8 cellular contexts compared by ENCODE assay signal in genomic region chr6:79232696-79233462, GRCh38. TPM values are rescaled to one million over a fixed set of nuclear protein-coding genes. Genes with fewer than 3 reads are reported as not detected.
DNase-seq lines count a peak whose midpoint lies in the region; ATAC-seq, FAIRE-seq and TF ChIP-seq lines count a peak whose summit lies in the region.

No MANE protein-coding gene starts in this region.

- no peaks in the 10 kb centered on the region for H3K9me3 Mint-ChIP-seq in activated T-helper 2 cell treated with anti-CD3 and anti-CD28 coated beads, Interferon-gamma antibody, Interleukin-2, Interleukin-4, amounts not matched to agents 10 μg/mL and 5 μg/mL and 100 μg/mL, durations not matched to agents 14 hours and 24 hours and 36 hours
- no peaks in the 10 kb centered on the region for H3K9me3 Mint-ChIP-seq in stimulated activated naive CD8-positive, alpha-beta T cell treated with anti-CD3 and anti-CD28 coated beads, Interleukin-15, amount 100 ng/mL, for 72 hours

- POLR2A ChIA-PET in SK-N-SH (lab: Yijun Ruan, JAX), result no interaction called here

- H3K9ac ChIP-seq in SK-N-SH (peak overlapping the region; percentile 98), iPS-15b (ENCODE audit: low read depth, low read length) (peak overlapping the region; percentile 93)

- no peak for TF ChIP-seq RAD21 in SK-N-SH (IDR thresholded peaks at IDR 0.05; ENCODE audit: low read length)

- CTCF ChIA-PET in SK-N-SH (lab: Yijun Ruan, JAX), result interaction anchor here (0.7 to 1.4 kb wide), 3 partner anchors 9 to 636 kb away, joined by 3 to 4 read pairs (median 4); no protein-coding TSS in a partner anchor

- H3K27ac ChIP-seq in SK-N-SH (ENCODE audit: low read depth in 2 of 2, low read length in 1 of 2), result peak overlapping the region; percentile 88 to 93

- no peak for ATAC-seq in SK-N-SH treated with all-trans-retinoic acid at 6 μM for 48 hours
- ATAC-seq in stimulated activated naive CD8-positive, alpha-beta T cell treated with anti-CD3 and anti-CD28 coated beads, Interleukin-15, amount 100 ng/mL, for 72 hours, result no peak

- intact Hi-C loops in activated T-helper 2 cell treated with anti-CD3 and anti-CD28 coated beads, Interferon-gamma antibody, Interleukin-2, Interleukin-4, amounts not matched to agents 10 μg/mL and 5 μg/mL and 100 μg/mL, durations not matched to agents 14 hours and 24 hours and 36 hours (cut with micrococcal nuclease), result loop anchor here (5.0 to 10.0 kb wide), 4 partner anchors 216 to 872 kb away; partner anchors contain the start of genes BCKDHB and LCA5

- H3K9me3 ChIP-seq in SK-N-SH (no peaks in the 10 kb centered on the region), iPS-15b (ENCODE audit: control insufficient read depth, insufficient read depth, low read length) (no peaks in the 10 kb centered on the region)

- peak overlapping the region; percentile 98 for H3K4me2 ChIP-seq in SK-N-SH

- no peaks in the 10 kb centered on the region for H3K27me3 Mint-ChIP-seq in activated T-helper 2 cell treated with anti-CD3 and anti-CD28 coated beads, Interferon-gamma antibody, Interleukin-2, Interleukin-4, amounts not matched to agents 10 μg/mL and 5 μg/mL and 100 μg/mL, durations not matched to agents 14 hours and 24 hours and 36 hours (ENCODE audit: low read depth)
- no peaks in the 10 kb centered on the region for H3K27me3 Mint-ChIP-seq in stimulated activated naive CD8-positive, alpha-beta T cell treated with anti-CD3 and anti-CD28 coated beads, Interleukin-15, amount 100 ng/mL, for 72 hours

- H3K9me2 ChIP-seq in SK-N-SH, result no peaks in the 10 kb centered on the region

- peaks cover 9% of the 10 kb centered on the region for H3F3A ChIP-seq in SK-N-SH (replicated peaks; ENCODE audit: insufficient read depth)

- no peak for FAIRE-seq in GM19239 (lab: Jason Lieb, UNC)

- peaks cover 6% of the 10 kb centered on the region for H3K36me3 Mint-ChIP-seq in activated T-helper 2 cell treated with anti-CD3 and anti-CD28 coated beads, Interferon-gamma antibody, Interleukin-2, Interleukin-4, amounts not matched to agents 10 μg/mL and 5 μg/mL and 100 μg/mL, durations not matched to agents 14 hours and 24 hours and 36 hours (ENCODE audit: low read depth)

- H3K4me1 ChIP-seq in SK-N-SH (ENCODE audit: control insufficient read depth in 1 of 2, insufficient read depth in 2 of 2, low read depth in 1 of 2, low read length in 1 of 2) (peaks cover 4 to 6% of the 10 kb centered on the region in 2 experiments; a peak in 2 of 4 replicates), iPS-15b (ENCODE audit: control insufficient read depth, insufficient read depth, low read length) (no peaks in the 10 kb centered on the region)

- WGBS in SK-N-SH (ENCODE audit: low lambda C conversion rate), result 96% methylated on average over 6 of the region's 6 CpGs

- DNase-seq in SK-N-SH (no peak), superior temporal gyrus (ENCODE audit: extremely low spot score) (no peak), GM19239 (ENCODE audit: insufficient read length, low spot score) (no peak), germinal center (ENCODE audit: low spot score) (no peak)
- DNase-seq in activated T-helper 2 cell treated with anti-CD3 and anti-CD28 coated beads, Interferon-gamma antibody, Interleukin-2, Interleukin-4, amounts not matched to agents 10 μg/mL and 5 μg/mL and 100 μg/mL, durations not matched to agents 14 hours and 24 hours and 36 hours (ENCODE audit: low spot score), result no peak
- DNase-seq in stimulated activated naive CD8-positive, alpha-beta T cell treated with anti-CD3 and anti-CD28 coated beads, Interleukin-15, amount 100 ng/mL, for 72 hours, result no peak

- H3K36me3 ChIP-seq in SK-N-SH (replicated peaks in 1 of 2; ENCODE audit: control insufficient read depth in 1 of 2, insufficient read depth in 2 of 2, low read length in 1 of 2) (peaks cover 0 to 7% of the 10 kb centered on the region in 2 experiments), iPS-15b (ENCODE audit: control insufficient read depth, insufficient read depth, low read length) (no peaks in the 10 kb centered on the region)

- TF ChIP-seq EP300 in SK-N-SH (IDR thresholded peaks at IDR 0.05; ENCODE audit: borderline replicate concordance in 1 of 2, low read depth in 1 of 2, low read length in 1 of 2), result no peak

- H3K27me3 ChIP-seq in SK-N-SH (ENCODE audit: insufficient read depth) (no peaks in the 10 kb centered on the region), iPS-15b (ENCODE audit: control insufficient read depth, insufficient read depth, low read length) (no peaks in the 10 kb centered on the region)

- H4K20me1 ChIP-seq in SK-N-SH (ENCODE audit: insufficient read depth), result no peaks in the 10 kb centered on the region

- H3K4me1 Mint-ChIP-seq in activated T-helper 2 cell treated with anti-CD3 and anti-CD28 coated beads, Interferon-gamma antibody, Interleukin-2, Interleukin-4, amounts not matched to agents 10 μg/mL and 5 μg/mL and 100 μg/mL, durations not matched to agents 14 hours and 24 hours and 36 hours (ENCODE audit: low read depth), result peaks cover 19% of the 10 kb centered on the region
- H3K4me1 Mint-ChIP-seq in stimulated activated naive CD8-positive, alpha-beta T cell treated with anti-CD3 and anti-CD28 coated beads, Interleukin-15, amount 100 ng/mL, for 72 hours, result peaks cover 33% of the 10 kb centered on the region

- peak overlapping the region; percentile 100 for H2AFZ ChIP-seq in SK-N-SH (ENCODE audit: low read depth)

- H3K27ac Mint-ChIP-seq in activated T-helper 2 cell treated with anti-CD3 and anti-CD28 coated beads, Interferon-gamma antibody, Interleukin-2, Interleukin-4, amounts not matched to agents 10 μg/mL and 5 μg/mL and 100 μg/mL, durations not matched to agents 14 hours and 24 hours and 36 hours, result peak overlapping the region; percentile 96
- no peak overlapping the region for H3K27ac Mint-ChIP-seq in stimulated activated naive CD8-positive, alpha-beta T cell treated with anti-CD3 and anti-CD28 coated beads, Interleukin-15, amount 100 ng/mL, for 72 hours

- H3K4me3 Mint-ChIP-seq in activated T-helper 2 cell treated with anti-CD3 and anti-CD28 coated beads, Interferon-gamma antibody, Interleukin-2, Interleukin-4, amounts not matched to agents 10 μg/mL and 5 μg/mL and 100 μg/mL, durations not matched to agents 14 hours and 24 hours and 36 hours (ENCODE audit: low read depth), result peak overlapping the region; percentile 99
- peak overlapping the region; percentile 87 for H3K4me3 Mint-ChIP-seq in stimulated activated naive CD8-positive, alpha-beta T cell treated with anti-CD3 and anti-CD28 coated beads, Interleukin-15, amount 100 ng/mL, for 72 hours

- TF ChIP-seq CTCF in SK-N-SH (IDR thresholded peaks at IDR 0.05), result no peak

- H3K79me2 ChIP-seq in SK-N-SH (ENCODE audit: insufficient read depth), result peaks cover 55% of the 10 kb centered on the region

- H3K4me3 ChIP-seq in SK-N-SH (ENCODE audit: low read depth in 2 of 2, low read length in 1 of 2), result peak overlapping the region; percentile 86 to 100
- peak overlapping the region; percentile 95 for H3K4me3 ChIP-seq in iPS-15b (ENCODE audit: low read depth, low read length)

TF ChIP-seq in SK-N-SH, 30 proteins besides CTCF, POLR2A, EP300 and RAD21 (continues in another document):
- TF ChIP-seq, protein P1, sequence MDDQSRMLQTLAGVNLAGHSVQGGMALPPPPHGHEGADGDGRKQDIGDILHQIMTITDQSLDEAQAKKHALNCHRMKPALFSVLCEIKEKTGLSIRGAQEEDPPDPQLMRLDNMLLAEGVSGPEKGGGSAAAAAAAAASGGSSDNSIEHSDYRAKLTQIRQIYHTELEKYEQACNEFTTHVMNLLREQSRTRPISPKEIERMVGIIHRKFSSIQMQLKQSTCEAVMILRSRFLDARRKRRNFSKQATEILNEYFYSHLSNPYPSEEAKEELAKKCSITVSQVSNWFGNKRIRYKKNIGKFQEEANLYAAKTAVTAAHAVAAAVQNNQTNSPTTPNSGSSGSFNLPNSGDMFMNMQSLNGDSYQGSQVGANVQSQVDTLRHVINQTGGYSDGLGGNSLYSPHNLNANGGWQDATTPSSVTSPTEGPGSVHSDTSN (IDR thresholded peaks at IDR 0.05), result no peak
- TF ChIP-seq FOSL2 (IDR thresholded peaks at IDR 0.05; ENCODE audit: borderline replicate concordance, low read depth) (no peak), GATA2 (CRISPR knock-in tag; IDR thresholded peaks at IDR 0.05) (no peak), USF1 (IDR thresholded peaks at IDR 0.05; ENCODE audit: borderline replicate concordance, low read depth) (no peak), RXRA (IDR thresholded peaks at IDR 0.05; ENCODE audit: borderline replicate concordance, low read depth) (no peak)

TF ChIP-seq in SK-N-SH treated with all-trans-retinoic acid at 6 μM for 48 hours, 23 proteins besides CTCF, POLR2A, EP300 and RAD21:
- TF ChIP-seq ZC3H10 (CRISPR knock-in tag; IDR thresholded peaks at IDR 0.05), result no peak

RNA-seq across cellular contexts. Expression of gene HMGN3, which starts 1.6 kb away (rescaled TPM):
- 57.6 and 64.5 TPM in 2 replicates for polyA plus RNA-seq in SK-N-SH (2012; rRNA removed)
- polyA plus RNA-seq in SK-N-SH (2012; cell fraction: cytosol; rRNA removed), result 72.9 and 119 TPM in 2 replicates
- polyA plus RNA-seq in SK-N-SH (2012; cell fraction: nucleus; rRNA removed), result 48.8 and 72.9 TPM in 2 replicates
- 66.3 and 68.7 TPM in 2 replicates for total RNA-seq in activated T-helper 2 cell treated with anti-CD3 and anti-CD28 coated beads, Interferon-gamma antibody, Interleukin-2, Interleukin-4, amounts not matched to agents 10 μg/mL and 5 μg/mL and 100 μg/mL, durations not matched to agents 14 hours and 24 hours and 36 hours
